8 cellular contexts compared by ENCODE assay signal in genomic region chr9:111632695-111633388, GRCh38. TPM values are rescaled to one million over a fixed set of nuclear protein-coding genes. Genes with fewer than 3 reads are reported as not detected.
DNase-seq lines count a peak whose midpoint lies in the region; ATAC-seq and TF ChIP-seq lines count a peak whose summit lies in the region.
"Had no signal": no experiment of that assay in that cellular context is flagged by ENCODE, and none has a peak within 500 bp of the region (broad histone marks: within the 10 kb centered on the region; RNA-seq: fewer than 3 reads in every experiment).

No MANE protein-coding gene starts in this region.

- no peaks in the 10 kb centered on the region for H3K27me3 ChIP-seq in GM23338 (ENCODE audit: insufficient read depth)
- no peaks in the 10 kb centered on the region for H3K27me3 ChIP-seq in PC-3 (ENCODE audit: low read length)

- intact Hi-C loops in PC-3 (cut with micrococcal nuclease) = no loop called here

- H3K4me2 ChIP-seq in GM23338 (peak overlapping the region; percentile 86), PC-3 (ENCODE audit: low read length) (peak overlapping the region; percentile 82)

- peaks cover 13% of the 10 kb centered on the region; the same call in 1 of the 2 replicates for H4K20me1 ChIP-seq in GM23338 (replicated peaks; ENCODE audit: insufficient read depth)
- H4K20me1 ChIP-seq in PC-3 (ENCODE audit: low read length) = peaks cover 48% of the 10 kb centered on the region

- H3K4me1 ChIP-seq in GM23338 (ENCODE audit: insufficient read depth) (peaks cover 8% of the 10 kb centered on the region), PC-3 (ENCODE audit: insufficient read depth, low read length) (peaks cover 17% of the 10 kb centered on the region; the same call in 1 of the 2 replicates)

- peaks cover 63% of the 10 kb centered on the region for H3K79me2 ChIP-seq in GM23338 (replicated peaks; ENCODE audit: insufficient read depth)
- H3K79me2 ChIP-seq in PC-3 (ENCODE audit: low read length) = peaks cover 68% of the 10 kb centered on the region

- POLR2A ChIA-PET in PC-3 (lab: Charles Lee; ENCODE audit: unreplicated experiment) = no interaction called here

- H3K4me3 ChIP-seq in GM23338 (peak overlapping the region; percentile 78), PC-3 (ENCODE audit: low read length) (peak overlapping the region; percentile 93), epithelial cell of esophagus (ENCODE audit: low read length) (peak overlapping the region; percentile 87), retinal pigment epithelial cell (ENCODE audit: low read length) (peak overlapping the region; percentile 65)

- no peaks in the 10 kb centered on the region for H3K36me3 Mint-ChIP-seq in GM23338 (ENCODE audit: low read depth)

- peak overlapping the region; percentile 91 for H3K9ac ChIP-seq in PC-3 (ENCODE audit: low read length)

- BruUV-seq in PC-3 (replicated peaks; lab: Mats Ljungman, UMichigan) = no TSS peak

- DNase-seq in GM23338 (ENCODE audit: low spot score) (no peak), PC-3 (no peak), epithelial cell of esophagus (ENCODE audit: low read depth) (no peak), retinal pigment epithelial cell (ENCODE audit: low read depth) (no peak), ACHN (no peak)

- no peak for ATAC-seq in GM23338
- no peak for ATAC-seq in PC-3
- no peak for ATAC-seq in esophagus mucosa
- ATAC-seq in GM19351 (IDR thresholded peaks at IDR 0.05; ENCODE audit: unreplicated experiment) = no peak

- no peaks in the 10 kb centered on the region for H3F3A ChIP-seq in GM23338 (replicated peaks; ENCODE audit: low read depth)
- H3F3A ChIP-seq in PC-3 (ENCODE audit: low read length, unreplicated experiment) = no peaks in the 10 kb centered on the region

- H3K27ac Mint-ChIP-seq in GM23338 = no peak overlapping the region

- H3K9me2 ChIP-seq in GM23338 (ENCODE audit: insufficient read depth) (no peaks in the 10 kb centered on the region), PC-3 (replicated peaks; ENCODE audit: low read length) (no peaks in the 10 kb centered on the region)

- in situ Hi-C loops in ACHN (cut with HindIII; ENCODE audit: low pct_ligation_motif_present, low pct_unique_long_range_greater_than_20kb, low sequenced_read_pairs) = no loop called here

- CTCF ChIA-PET in PC-3 (lab: Charles Lee) = no interaction called here

- H3K27me3 Mint-ChIP-seq in GM23338 (ENCODE audit: insufficient read depth, low read depth, poor library complexity) = peaks cover 4% of the 10 kb centered on the region

- H2AFZ ChIP-seq in GM23338 (no peak overlapping the region), PC-3 (ENCODE audit: low read length) (no peak overlapping the region)

- H3K9me3 ChIP-seq in PC-3 (ENCODE audit: low read length) = no peaks in the 10 kb centered on the region

- no peak overlapping the region for H3K27ac ChIP-seq in GM23338 (ENCODE audit: low read depth)
- H3K27ac ChIP-seq in PC-3 (ENCODE audit: low read length) = no peak overlapping the region
- H3K27ac ChIP-seq: RWPE1 had no signal

- peaks cover 23% of the 10 kb centered on the region for H3K4me1 Mint-ChIP-seq in GM23338

- H3K36me3 ChIP-seq in GM23338 (ENCODE audit: insufficient read depth) = no peaks in the 10 kb centered on the region
- no peaks in the 10 kb centered on the region for H3K36me3 ChIP-seq in PC-3 (ENCODE audit: low read depth, low read length)

- H3K4me3 Mint-ChIP-seq in GM23338 = peak overlapping the region; percentile 95

- H3K9me3 Mint-ChIP-seq in GM23338 = no peaks in the 10 kb centered on the region

- no peak for TF ChIP-seq CTCF in GM23338 (conservative IDR thresholded peaks at IDR 0.05; ENCODE audit: low read depth in 2 of 2)
- no peak for TF ChIP-seq CTCF in PC-3 (conservative IDR thresholded peaks at IDR 0.05; ENCODE audit: low read depth, low read length)
- TF ChIP-seq CTCF in epithelial cell of esophagus (IDR thresholded peaks at IDR 0.05; ENCODE audit: insufficient read depth, low read depth, low read length, missing control alignments) = no peak
- no peak for TF ChIP-seq CTCF in retinal pigment epithelial cell (conservative IDR thresholded peaks at IDR 0.05; ENCODE audit: low read depth, low read length)

TF ChIP-seq in GM23338, 12 proteins besides CTCF, POLR2A, EP300 and RAD21 (continues in another document):
- no peak for TF ChIP-seq ZNF462 (CRISPR knock-in tag; IDR thresholded peaks at IDR 0.05)

RNA-seq across cellular contexts. Expression of gene DNAJC25, which starts 1.7 kb away (rescaled TPM):
- 8.9 and 9.6 TPM in 2 replicates for total RNA-seq in GM23338 (2014; rRNA removed; shearing (Covaris generic))
- 6.8 and 8.4 TPM in 2 replicates for polyA plus RNA-seq in GM23338 (2016; fragmentation: Nextera tagmentation; extraction: Ambion mirVana)
- total RNA-seq in PC-3 (2014; rRNA removed) (5.1 and 5.9 TPM in 2 replicates), esophagus mucosa (3.0 TPM)

RNA-seq across cellular contexts. Expression of gene GNG10, which starts 28.6 kb away (rescaled TPM):
- 49.9 and 62.1 TPM in 2 replicates for total RNA-seq in GM23338 (2014; rRNA removed; shearing (Covaris generic))
- polyA plus RNA-seq in GM23338 (2016; fragmentation: Nextera tagmentation; extraction: Ambion mirVana) = 52.6 and 61.2 TPM in 2 replicates
- total RNA-seq in PC-3 (2014; rRNA removed) (27.1 and 50.7 TPM in 2 replicates), esophagus mucosa (12.8 TPM)

RNA-seq across cellular contexts. Expression of gene PTGR1, which starts 33.4 kb away (rescaled TPM):
- total RNA-seq in GM23338 (2014; rRNA removed; shearing (Covaris generic)) = 21.9 and 24.7 TPM in 2 replicates
- 15.3 and 19.1 TPM in 2 replicates for polyA plus RNA-seq in GM23338 (2016; fragmentation: Nextera tagmentation; extraction: Ambion mirVana)
- 42.5 and 43.1 TPM in 2 replicates for total RNA-seq in PC-3 (2014; rRNA removed)
- 101 TPM for total RNA-seq in esophagus mucosa
